In genomic region chr22:47394504-47395440, GRCh38 we compare ENCODE assay signal across 1 cellular context.
TF ChIP-seq lines count a peak whose summit lies in the region.

No MANE protein-coding gene starts in this region.

TF ChIP-seq in IMR-90, 13 proteins besides CTCF, POLR2A, EP300 and RAD21 (continued from another document):
- TF ChIP-seq MAFK (IDR thresholded peaks at IDR 0.05; ENCODE audit: low read depth, low read length) = no peak
- no peak for TF ChIP-seq ELK1 (IDR thresholded peaks at IDR 0.05; ENCODE audit: borderline replicate concordance, low read depth, low read length)
- no peak for TF ChIP-seq NFE2L2 (IDR thresholded peaks at IDR 0.05; ENCODE audit: low read depth, low read length)
- TF ChIP-seq CHD1 (IDR thresholded peaks at IDR 0.05; ENCODE audit: low read depth, low read length) = no peak
- TF ChIP-seq, protein P1, sequence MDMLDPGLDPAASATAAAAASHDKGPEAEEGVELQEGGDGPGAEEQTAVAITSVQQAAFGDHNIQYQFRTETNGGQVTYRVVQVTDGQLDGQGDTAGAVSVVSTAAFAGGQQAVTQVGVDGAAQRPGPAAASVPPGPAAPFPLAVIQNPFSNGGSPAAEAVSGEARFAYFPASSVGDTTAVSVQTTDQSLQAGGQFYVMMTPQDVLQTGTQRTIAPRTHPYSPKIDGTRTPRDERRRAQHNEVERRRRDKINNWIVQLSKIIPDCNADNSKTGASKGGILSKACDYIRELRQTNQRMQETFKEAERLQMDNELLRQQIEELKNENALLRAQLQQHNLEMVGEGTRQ (IDR thresholded peaks at IDR 0.05; ENCODE audit: low read depth, low read length) = no peak
- no peak for TF ChIP-seq MXI1 (IDR thresholded peaks at IDR 0.05; ENCODE audit: borderline replicate concordance, low read depth, low read length)
- no peak for TF ChIP-seq SMC3 (IDR thresholded peaks at IDR 0.05; ENCODE audit: low read depth, low read length)
- no peak for TF ChIP-seq CEBPB (IDR thresholded peaks at IDR 0.05; ENCODE audit: low read depth, low read length)
- no peak for TF ChIP-seq BHLHE40 (IDR thresholded peaks at IDR 0.05; ENCODE audit: low read depth, low read length)
